In the genomic region with DNA sequence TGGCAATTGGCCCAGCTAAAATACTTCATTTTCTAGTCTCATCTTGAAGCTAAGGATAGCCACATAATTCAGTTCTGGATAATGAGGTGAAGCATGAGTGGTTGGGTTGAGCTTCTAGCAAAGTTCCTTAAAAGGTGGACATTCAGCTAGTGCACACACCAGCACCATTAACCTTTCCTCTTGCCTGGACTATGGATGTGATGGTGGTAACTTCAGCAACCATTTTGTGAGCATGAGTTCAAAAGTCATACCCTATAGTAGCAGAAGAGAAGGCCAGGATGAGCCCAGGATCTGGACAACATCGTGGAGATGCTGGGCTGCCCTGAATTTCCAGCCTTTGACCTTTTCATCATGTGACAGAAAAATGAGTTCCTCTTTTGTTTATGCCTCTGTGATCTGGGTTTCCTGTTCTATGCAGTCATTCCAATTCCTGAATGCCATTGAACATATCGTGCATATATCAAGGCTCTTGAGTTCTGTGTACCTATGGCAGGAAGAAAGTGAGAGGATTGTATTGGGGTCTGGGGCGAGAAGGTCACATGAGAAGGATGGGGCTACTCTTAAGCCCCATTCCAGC, we compare ENCODE assay signal across 29 cellular contexts.
DNase-seq lines count a peak whose midpoint lies in the region; ATAC-seq, FAIRE-seq and TF ChIP-seq lines count a peak whose summit lies in the region.
"Had no signal": no experiment of that assay in that cellular context is flagged by ENCODE, and none has a peak within 500 bp of the region (broad histone marks: within the 10 kb centered on the region; RNA-seq: fewer than 3 reads in every experiment).

No MANE protein-coding gene starts in this region.

- H3K36me3 ChIP-seq in IMR-90 (ENCODE audit: control insufficient read depth, insufficient read depth, low read length) (no peaks in the 10 kb centered on the region), GM12878 (ENCODE audit: control insufficient read depth in 2 of 2, insufficient read depth in 2 of 2, low read length in 1 of 2) (no peaks in the 10 kb centered on the region), neural progenitor cell (no peaks in the 10 kb centered on the region)
- H3K36me3 ChIP-seq: left lung, Peyer's patch, thyroid gland, vagina had no signal

- H3K9ac ChIP-seq in IMR-90 (ENCODE audit: low read depth, low read length) (no peak overlapping the region), GM12878 (ENCODE audit: control insufficient read depth, insufficient read depth, low read length) (no peak overlapping the region), neural progenitor cell (no peak overlapping the region)

- no peaks in the 10 kb centered on the region for H3K79me1 ChIP-seq in IMR-90 (ENCODE audit: low read depth in 1 of 2, low read length in 2 of 2)

- H3K27me3 ChIP-seq in IMR-90 (ENCODE audit: control insufficient read depth, insufficient read depth, low read length) (no peaks in the 10 kb centered on the region), GM12878 (replicated peaks in 1 of 2; ENCODE audit: control insufficient read depth in 2 of 2, insufficient read depth in 2 of 2, low read length in 1 of 2) (peaks cover 0 to 2% of the 10 kb centered on the region in 2 experiments; a peak in 1 of 4 replicates), neural progenitor cell (no peaks in the 10 kb centered on the region)
- H3K27me3 ChIP-seq: left lung, Peyer's patch, thyroid gland, vagina had no signal

- H3K4me1 Mint-ChIP-seq in neural progenitor cell = no peaks in the 10 kb centered on the region
- H3K4me1 Mint-ChIP-seq: activated B cell treated with CpG ODN at 0.5 μM for 24 hours had no signal

- no peak overlapping the region for H3K18ac ChIP-seq in IMR-90 (ENCODE audit: low read depth, low read length)

- intact Hi-C loops in IMR-90 (cut with micrococcal nuclease) = no loop called here
- intact Hi-C loops in GM12878 (cut with micrococcal nuclease; ENCODE audit: unreplicated experiment) = no loop called here

- SMC1A ChIA-PET in GM12878 (lab: Charles Lee; ENCODE audit: uncharacterized antibody, unreplicated experiment) = interaction anchor here (1.0 to 2.3 kb wide), 16 partner anchors 33 to 680 kb away, joined by 3 to 12 read pairs (median 4); no protein-coding TSS in a partner anchor

- no peaks in the 10 kb centered on the region; the same call in none of the 2 replicates for H3K4me1 ChIP-seq in IMR-90 (ENCODE audit: control insufficient read depth, insufficient read depth, low read length)
- no peaks in the 10 kb centered on the region for H3K4me1 ChIP-seq in GM12878 (ENCODE audit: control insufficient read depth, insufficient read depth, low read length)
- peaks cover 19% of the 10 kb centered on the region for H3K4me1 ChIP-seq in neural progenitor cell
- H3K4me1 ChIP-seq: left lung, Peyer's patch, psoas muscle, thyroid gland had no signal

- no peaks in the 10 kb centered on the region for H3K36me3 Mint-ChIP-seq in neural progenitor cell
- H3K36me3 Mint-ChIP-seq: naive thymus-derived CD4-positive, alpha-beta T cell had no signal

- RAD21 ChIA-PET in GM12878 (lab: Charles Lee; ENCODE audit: unreplicated experiment) = interaction anchor here (0.9 to 1.9 kb wide), 7 partner anchors 48 to 681 kb away, joined by 3 to 12 read pairs (median 5); no protein-coding TSS in a partner anchor

- peak overlapping the region; percentile 18 for H2BK20ac ChIP-seq in IMR-90 (ENCODE audit: low read depth, low read length)

- no peak overlapping the region for H2BK5ac ChIP-seq in IMR-90 (ENCODE audit: low read depth, low read length, poor library complexity, severe bottlenecking)

- H2AFZ ChIP-seq in IMR-90 (replicated peaks; ENCODE audit: low read length, poor library complexity) (no peak overlapping the region), GM12878 (ENCODE audit: control insufficient read depth, low read depth, low read length) (no peak overlapping the region), neural progenitor cell (replicated peaks) (no peak overlapping the region)

- no peak overlapping the region for H3K56ac ChIP-seq in IMR-90 (ENCODE audit: extremely low read depth, insufficient read depth, low read length)

- H3K9me1 ChIP-seq in IMR-90 (ENCODE audit: insufficient read depth, low read length) = no peaks in the 10 kb centered on the region

- no TSS peak for BruUV-seq in IMR-90 (replicated peaks; lab: Mats Ljungman, UMichigan)
- no TSS peak for BruUV-seq in GM12878 (replicated peaks; lab: Mats Ljungman, UMichigan)

- no peak for ATAC-seq in IMR-90 (ENCODE audit: low read depth)
- no peak for ATAC-seq in GM12878
- ATAC-seq: left lung; naive thymus-derived CD4-positive, alpha-beta T cell; psoas muscle; sciatic nerve had no signal

- TF ChIP-seq EP300 in GM12878 (IDR thresholded peaks at IDR 0.05; ENCODE audit: borderline replicate concordance in 1 of 2, control insufficient read depth in 1 of 2, low read depth in 2 of 2, low read length in 2 of 2) = no peak

- no peak overlapping the region for H2AK9ac ChIP-seq in IMR-90 (replicated peaks; ENCODE audit: low read depth, low read length, poor library complexity)

- no peak overlapping the region for H3K27ac ChIP-seq in IMR-90 (ENCODE audit: insufficient read depth, low read length)
- H3K27ac ChIP-seq in GM12878 (ENCODE audit: control insufficient read depth, insufficient read depth) = no peak overlapping the region
- H3K27ac ChIP-seq in neural progenitor cell = no peak overlapping the region
- H3K27ac ChIP-seq: Peyer's patch, psoas muscle, thyroid gland, vagina had no signal

- H4K20me1 ChIP-seq in IMR-90 (ENCODE audit: insufficient read depth, low read length) = no peaks in the 10 kb centered on the region
- no peaks in the 10 kb centered on the region for H4K20me1 ChIP-seq in GM12878 (ENCODE audit: control insufficient read depth, insufficient read depth)
- no peaks in the 10 kb centered on the region for H4K20me1 ChIP-seq in neural progenitor cell (ENCODE audit: low read depth)

- H3K79me2 ChIP-seq in GM12878 (ENCODE audit: control insufficient read depth, insufficient read depth, low read length) (no peaks in the 10 kb centered on the region), neural progenitor cell (ENCODE audit: low read depth) (no peaks in the 10 kb centered on the region)

- peak overlapping the region; percentile 38; the same call in 1 of the 2 replicates for H2BK120ac ChIP-seq in IMR-90 (ENCODE audit: low read depth, low read length)

- no peak for FAIRE-seq in GM12878 (lab: Jason Lieb, UNC)

- H3K4me3 ChIP-seq in IMR-90 (ENCODE audit: insufficient read depth, low read depth, low read length) (no peak overlapping the region), GM12878 (no peak overlapping the region), neural progenitor cell (no peak overlapping the region)
- H3K4me3 ChIP-seq: left lung, Peyer's patch, psoas muscle, thyroid gland, vagina had no signal

- H2AK5ac ChIP-seq in IMR-90 (ENCODE audit: low read depth, low read length) = peak overlapping the region; percentile 29; the same call in 1 of the 2 replicates

- POLR2A ChIA-PET in IMR-90 (lab: Charles Lee; ENCODE audit: unreplicated experiment) = no interaction called here
- POLR2A ChIA-PET in GM12878 (lab: Charles Lee) = no interaction called here

- TF ChIP-seq CTCF in IMR-90 (conservative IDR thresholded peaks at IDR 0.05; ENCODE audit: low read depth, low read length) = no peak
- TF ChIP-seq CTCF in GM12878 (IDR thresholded peaks at IDR 0.05 in 2 of 3, conservative IDR thresholded peaks at IDR 0.05 in 1 of 3; ENCODE audit: control insufficient read depth in 2 of 3, extremely low read depth in 1 of 3, insufficient read depth in 1 of 3, low read depth in 3 of 3, low read length in 3 of 3) = no peak
- no peak for TF ChIP-seq CTCF in neural progenitor cell (IDR thresholded peaks at IDR 0.05)

- TF ChIP-seq POLR2A in IMR-90 (IDR thresholded peaks at IDR 0.05; ENCODE audit: low read depth, low read length) = no peak
- no peak for TF ChIP-seq POLR2A in GM12878 (IDR thresholded peaks at IDR 0.05; ENCODE audit: low read depth, low read length)

- peak overlapping the region; percentile 0 for H3K27ac Mint-ChIP-seq in neural progenitor cell
- H3K27ac Mint-ChIP-seq: activated B cell treated with CpG ODN at 0.5 μM for 24 hours, HFFc6 had no signal

- H3K14ac ChIP-seq in IMR-90 (replicated peaks; ENCODE audit: low read depth, low read length) = peak overlapping the region; percentile 67

- CTCF ChIA-PET in IMR-90 (lab: Yijun Ruan, JAX) = interaction anchor here (1.0 kb wide), 1 partner anchor 681 kb away, joined by 4 read pairs; no protein-coding TSS in a partner anchor
- CTCF ChIA-PET in GM12878 (lab: Yijun Ruan, JAX) = interaction anchor here (0.6 to 4.0 kb wide), 23 partner anchors 7 to 748 kb away, joined by 3 to 51 read pairs (median 5); a partner anchor contains a TSS

- no CpG with 5 or more reads among the region's 3 CpGs for WGBS in IMR-90 (ENCODE audit: extremely low coverage in 2 of 2, insufficient read length in 1 of 2), 2 experiments
- 28% methylated on average over 3 of the region's 3 CpGs for WGBS in GM12878 (ENCODE audit: insufficient coverage, insufficient replicate concordance, low lambda C conversion rate, missing lambda C conversion rate)

- H3K27me3 Mint-ChIP-seq in neural progenitor cell (ENCODE audit: insufficient read depth, low read depth) = peaks cover 16% of the 10 kb centered on the region
- H3K27me3 Mint-ChIP-seq: activated B cell treated with CpG ODN at 0.5 μM for 24 hours had no signal

- H3K4me3 Mint-ChIP-seq in neural progenitor cell = no peak overlapping the region
- H3K4me3 Mint-ChIP-seq: activated B cell treated with CpG ODN at 0.5 μM for 24 hours; HFFc6; naive thymus-derived CD4-positive, alpha-beta T cell had no signal

- H4K91ac ChIP-seq in IMR-90 (ENCODE audit: insufficient read depth, low read depth, low read length) = no peak overlapping the region

- peaks cover 13% of the 10 kb centered on the region for H3K9me3 Mint-ChIP-seq in neural progenitor cell
- H3K9me3 Mint-ChIP-seq: HFFc6 had no signal

- peak overlapping the region in 1 of 2 experiments; percentile 50; a peak in 2 of 4 replicates for H4K8ac ChIP-seq in IMR-90 (ENCODE audit: low read depth in 2 of 2, low read length in 2 of 2)

- H3K4me2 ChIP-seq in IMR-90 (ENCODE audit: low read depth, low read length) (no peak overlapping the region), GM12878 (ENCODE audit: control insufficient read depth, insufficient read depth) (no peak overlapping the region), neural progenitor cell (no peak overlapping the region)

- H3F3A ChIP-seq in neural progenitor cell (ENCODE audit: low read depth) = no peaks in the 10 kb centered on the region

- H2BK15ac ChIP-seq in IMR-90 (ENCODE audit: low read depth, low read length) = peak overlapping the region; percentile 26; the same call in 1 of the 3 replicates

- TF ChIP-seq RAD21 in IMR-90 (IDR thresholded peaks at IDR 0.05; ENCODE audit: low read length) = no peak
- TF ChIP-seq RAD21 in GM12878 (IDR thresholded peaks at IDR 0.05; ENCODE audit: insufficient read depth, low read depth, low read length) = no peak

- in situ Hi-C loops in IMR-90 (cut with MboI; ENCODE audit: low sequenced_read_pairs) (no loop called here), GM12878 (cut with MboI) (no loop called here)

- H3K23ac ChIP-seq in IMR-90 (ENCODE audit: low read depth, low read length) = no peak overlapping the region

- dilution Hi-C loops in IMR-90 (cut with HindIII; ENCODE audit: low sequenced_read_pairs, unreplicated experiment) = no loop called here

- DNase-seq in CD1c-positive myeloid dendritic cell (ENCODE audit: extremely low spot score) (peak; percentile 41), IMR-90 (no peak), GM12878 (ENCODE audit: low read depth, low spot score) (no peak), neural progenitor cell (ENCODE audit: low spot score) (no peak)
- no peak for DNase-seq in activated CD4-positive, alpha-beta T cell treated with anti-CD3 and anti-CD28 coated beads for 4 hours
- no peak for DNase-seq in central memory CD4-positive, alpha-beta T cell
- DNase-seq in activated CD8-positive, alpha-beta memory T cell treated with anti-CD3 and anti-CD28 coated beads, Interleukin-2, amount 50 U/mL, for 4 hours = no peak
- DNase-seq: activated B cell treated with CpG ODN at 0.5 μM for 24 hours; activated naive CD4-positive, alpha-beta T cell treated with Interleukin-2 at 50 U/mL for 16 hours; caudate nucleus; COR-L47; cortex of kidney; DMS53; HFFc6; islet precursor cell; midbrain; naive thymus-derived CD4-positive, alpha-beta T cell; NCI-H1436; NCI-H2081 treated with DMSO at 0.1 percent for 48 hours; occipital lobe; Peyer's patch; psoas muscle; SHP77; stimulated activated CD4-positive, alpha-beta T cell treated with anti-CD3 and anti-CD28 coated beads, Interleukin-4, amount 100 ng/mL, for 24 hours; T1000; thyroid gland had no signal

- H3K4ac ChIP-seq in IMR-90 (ENCODE audit: low read depth, low read length) = peak overlapping the region; percentile 40; the same call in 1 of the 2 replicates

- H3K9me3 ChIP-seq in IMR-90 (ENCODE audit: control insufficient read depth, insufficient read depth, low read length) (peaks cover 2% of the 10 kb centered on the region; the same call in 1 of the 2 replicates), GM12878 (replicated peaks; ENCODE audit: control insufficient read depth, insufficient read depth, low read length) (no peaks in the 10 kb centered on the region), neural progenitor cell (ENCODE audit: low read depth) (no peaks in the 10 kb centered on the region)
- H3K9me3 ChIP-seq: Peyer's patch, thyroid gland, vagina had no signal

- no peak overlapping the region for H4K5ac ChIP-seq in IMR-90 (ENCODE audit: low read depth, low read length)
